Comparison of ENCODE assay signal across 1 cellular context in the genomic region with DNA sequence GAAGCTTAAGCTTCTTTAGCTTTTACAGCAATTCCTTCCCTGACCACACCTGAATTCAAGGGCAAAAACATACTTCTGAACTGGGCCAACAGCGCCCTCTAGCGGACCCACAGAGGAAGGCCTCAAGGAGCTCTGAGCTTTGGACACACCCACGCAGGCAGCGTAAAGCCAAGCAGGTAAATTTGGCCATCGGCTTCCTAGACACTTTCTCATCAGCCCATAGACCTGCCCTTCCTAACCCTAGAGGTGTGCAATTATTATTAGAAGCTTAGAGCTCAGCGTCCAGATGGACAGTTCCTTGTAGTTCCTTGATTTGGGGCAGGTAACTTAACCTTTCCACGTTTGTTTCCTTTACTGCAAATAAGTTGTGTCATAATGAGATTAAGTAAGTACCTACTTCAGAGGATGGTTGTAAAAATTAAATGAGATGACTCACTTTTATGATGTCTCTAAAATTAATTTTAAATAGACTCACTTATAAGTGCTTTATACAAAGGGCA.
TF ChIP-seq lines count a peak whose summit lies in the region.

No MANE protein-coding gene starts in this region.

TF ChIP-seq in HepG2, 621 proteins besides CTCF, POLR2A, EP300 and RAD21 (continued from another document):
- TF ChIP-seq, protein P1, sequence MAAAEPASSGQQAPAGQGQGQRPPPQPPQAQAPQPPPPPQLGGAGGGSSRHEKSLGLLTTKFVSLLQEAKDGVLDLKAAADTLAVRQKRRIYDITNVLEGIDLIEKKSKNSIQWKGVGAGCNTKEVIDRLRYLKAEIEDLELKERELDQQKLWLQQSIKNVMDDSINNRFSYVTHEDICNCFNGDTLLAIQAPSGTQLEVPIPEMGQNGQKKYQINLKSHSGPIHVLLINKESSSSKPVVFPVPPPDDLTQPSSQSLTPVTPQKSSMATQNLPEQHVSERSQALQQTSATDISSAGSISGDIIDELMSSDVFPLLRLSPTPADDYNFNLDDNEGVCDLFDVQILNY (CRISPR knock-in tag; conservative IDR thresholded peaks at IDR 0.05) = no peak
- no peak for TF ChIP-seq SKI (IDR thresholded peaks at IDR 0.05; ENCODE audit: partially characterized antibody)
- no peak for TF ChIP-seq FOXA1 (IDR thresholded peaks at IDR 0.05)
- TF ChIP-seq FOXA1 (CRISPR knock-in tag; IDR thresholded peaks at IDR 0.05) = no peak
- peak; percentile 42 for TF ChIP-seq TEAD3 (CRISPR knock-in tag; optimal IDR thresholded peaks at IDR 0.05; ENCODE audit: borderline replicate concordance)
- TF ChIP-seq ZNF331 (CRISPR knock-in tag; IDR thresholded peaks at IDR 0.05) = 0 out of 2 replicates have a peak, but pooled peaks have one; percentile 13
- TF ChIP-seq STAG1 (CRISPR knock-in tag; IDR thresholded peaks at IDR 0.05) = peak; percentile 72
- TF ChIP-seq KDM2A (CRISPR knock-in tag; IDR thresholded peaks at IDR 0.05; ENCODE audit: borderline replicate concordance, low read depth) = 0 out of 2 replicates have a peak, but pooled peaks have one; percentile 26
